Comparison of ENCODE assay signal across 8 cellular contexts in the genomic region with DNA sequence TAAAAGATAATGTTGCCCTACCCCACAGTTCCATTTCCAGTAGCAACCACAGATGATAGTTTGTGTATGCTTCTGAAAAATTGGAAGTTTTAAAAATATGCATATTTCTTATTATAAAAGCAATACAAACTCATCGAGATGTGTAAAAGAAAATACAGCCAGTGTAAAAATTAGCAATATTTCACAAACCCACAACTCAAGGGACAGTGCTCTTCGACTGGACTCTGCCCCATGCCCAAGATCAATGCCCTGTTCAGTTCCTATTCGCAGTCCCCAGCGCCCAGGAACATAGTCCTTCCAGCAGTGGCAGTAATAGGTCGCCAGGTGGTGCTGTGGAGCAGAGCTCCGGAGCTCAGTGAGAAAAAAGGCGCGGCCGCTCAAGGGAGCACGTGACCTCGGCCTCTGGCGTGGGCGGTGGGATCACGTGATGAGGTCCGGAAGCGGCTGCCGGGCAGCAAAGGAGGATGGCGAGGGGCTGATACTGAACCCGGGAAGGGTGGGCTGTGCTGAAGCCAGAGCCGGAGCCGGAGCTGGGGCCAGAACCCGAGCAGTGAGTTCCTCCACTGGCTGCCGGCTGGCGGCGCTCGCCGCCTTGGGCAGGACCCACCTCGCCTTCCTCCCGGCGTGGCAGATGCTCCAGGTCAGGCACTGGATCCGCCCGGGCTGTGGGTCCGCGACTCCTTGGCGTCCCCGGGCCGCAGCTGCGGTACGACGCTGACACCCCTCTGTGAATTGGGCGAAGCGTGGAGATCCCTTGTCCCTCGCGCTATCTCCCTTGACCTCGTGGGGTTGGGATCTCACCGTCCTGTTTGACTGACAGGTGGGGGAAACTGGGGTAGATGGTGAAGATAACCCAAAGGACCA. TPM values are rescaled to one million over a fixed set of nuclear protein-coding genes. Genes with fewer than 3 reads are reported as not detected.
DNase-seq lines count a peak whose midpoint lies in the region; ATAC-seq and TF ChIP-seq lines count a peak whose summit lies in the region.

A gene (plus strand): TSS at position 430 of the 864 bp plus-strand sequence. CDS start 11,190 bp downstream, outside the sequence.

- peak within 1 kb of the TSS; percentile 91 to 97 (median 96) for H3K4me3 Mint-ChIP-seq in CD4-positive, CD25-positive, alpha-beta regulatory T cell

- TF ChIP-seq CTCF in liver (IDR thresholded peaks at IDR 0.05; ENCODE audit: low read depth, low read length, missing input control): peak; percentile 99

- peak; percentile 93 to 97 for TF ChIP-seq RAD21 in liver (IDR thresholded peaks at IDR 0.05)

- peak within 1 kb of the TSS; percentile 72 for H3K27ac ChIP-seq in CD4-positive, CD25-positive, alpha-beta regulatory T cell (ENCODE audit: insufficient read depth, low read length, poor library complexity, severe bottlenecking)
- H3K27ac ChIP-seq in liver (ENCODE audit: low read depth in 1 of 2, low read length in 2 of 2): no peak within 1 kb of the TSS

- no peaks in the 10 kb centered on the region for H3K36me3 Mint-ChIP-seq in CD4-positive, CD25-positive, alpha-beta regulatory T cell

- no peaks in the 10 kb centered on the region for H3K9me3 ChIP-seq in CD4-positive, CD25-positive, alpha-beta regulatory T cell (ENCODE audit: control insufficient read depth in 2 of 2, low read length in 2 of 2)
- H3K9me3 ChIP-seq in liver (ENCODE audit: control insufficient read depth in 4 of 4, low read length in 3 of 4): no peaks in the 10 kb centered on the region

- H3K4me3 ChIP-seq in CD4-positive, CD25-positive, alpha-beta regulatory T cell (ENCODE audit: low read depth, low read length): peak within 1 kb of the TSS; percentile 90
- peak within 1 kb of the TSS; percentile 60 to 91 (median 74) for H3K4me3 ChIP-seq in liver (ENCODE audit: low read depth in 1 of 3, low read length in 3 of 3)

- H3K9me3 Mint-ChIP-seq in CD4-positive, CD25-positive, alpha-beta regulatory T cell: peaks cover 0 to 2% (median 0%) of the 10 kb centered on the region in 7 donors

- H3K27ac Mint-ChIP-seq in CD4-positive, CD25-positive, alpha-beta regulatory T cell: peak within 1 kb of the TSS; percentile 82 to 92 (median 91)

- H3K27me3 ChIP-seq in CD4-positive, CD25-positive, alpha-beta regulatory T cell (ENCODE audit: control insufficient read depth, insufficient read depth, low read length): peaks cover 3% of the 10 kb centered on the region
- no peaks in the 10 kb centered on the region for H3K27me3 ChIP-seq in liver (ENCODE audit: control insufficient read depth in 4 of 4, insufficient read depth in 4 of 4, low read length in 3 of 4)

- DNase-seq in CD4-positive, CD25-positive, alpha-beta regulatory T cell: peak; percentile 85 to 93 (median 88)
- DNase-seq in NCI-H526 treated with DMSO at 0.1 percent for 48 hours (lab: John Stamatoyannopoulos, UW) (peak; percentile 73), dermis microvascular lymphatic vessel endothelial cell (ENCODE audit: low read depth in 2 of 2) (peak; percentile 69 to 84)
- peak; percentile 94 to 97 for DNase-seq in activated CD4-positive, alpha-beta T cell treated with anti-CD3 and anti-CD28 coated beads, Interleukin-2, amount 50 U/mL, for 24 hours (ENCODE audit: low read depth in 1 of 2, low spot score in 1 of 2)
- peak; percentile 98 for DNase-seq in stimulated activated CD4-positive, alpha-beta T cell treated with anti-CD3 and anti-CD28 coated beads, Interleukin-4, amount 100 ng/mL, for 24 hours

- WGBS in liver: under 1% methylated on average over 46 of the region's 46 CpGs

- H3K27me3 Mint-ChIP-seq in CD4-positive, CD25-positive, alpha-beta regulatory T cell: peaks cover 24% of the 10 kb centered on the region

- H3K9ac ChIP-seq in liver (ENCODE audit: low read depth in 1 of 2, low read length in 2 of 2): peak within 1 kb of the TSS in 1 of 2 donors; percentile 45

- ATAC-seq in CD4-positive, CD25-positive, alpha-beta regulatory T cell (ENCODE audit: low read depth in 2 of 2): peak; percentile 96 to 97
- ATAC-seq in GM19351 (IDR thresholded peaks at IDR 0.05; ENCODE audit: unreplicated experiment) (peak; percentile 71), HG03520 (IDR thresholded peaks at IDR 0.05; ENCODE audit: unreplicated experiment) (peak; percentile 69)

- H3K36me3 ChIP-seq in CD4-positive, CD25-positive, alpha-beta regulatory T cell (ENCODE audit: control insufficient read depth, insufficient read depth, low read length): no peaks in the 10 kb centered on the region
- H3K36me3 ChIP-seq in liver (ENCODE audit: control insufficient read depth in 4 of 4, insufficient read depth in 3 of 4, low read depth in 1 of 4, low read length in 3 of 4): no peaks in the 10 kb centered on the region

- peaks cover 17% of the 10 kb centered on the region for H3K4me1 ChIP-seq in CD4-positive, CD25-positive, alpha-beta regulatory T cell (ENCODE audit: control insufficient read depth, insufficient read depth, low read length, poor library complexity, severe bottlenecking)
- peaks cover 2 to 16% (median 10%) of the 10 kb centered on the region in 4 donors for H3K4me1 ChIP-seq in liver (ENCODE audit: control insufficient read depth in 4 of 4, insufficient read depth in 4 of 4, low read length in 3 of 4)

- H3K4me1 Mint-ChIP-seq in CD4-positive, CD25-positive, alpha-beta regulatory T cell: peaks cover 8 to 28% (median 21%) of the 10 kb centered on the region in 4 donors

TF ChIP-seq in liver, 16 proteins besides CTCF, POLR2A, EP300 and RAD21:
- TF ChIP-seq RXRA (IDR thresholded peaks at IDR 0.05): peak; percentile 92 to 97
- TF ChIP-seq HNF4G (IDR thresholded peaks at IDR 0.05): peak; percentile 99
- TF ChIP-seq NR2F2 (IDR thresholded peaks at IDR 0.05): no peak
- peak; percentile 99 to 100 for TF ChIP-seq HNF4A (conservative IDR thresholded peaks at IDR 0.05)
- peak in 1 of 2 donors; percentile 25 for TF ChIP-seq GABPA (IDR thresholded peaks at IDR 0.05 in 1 of 2, conservative IDR thresholded peaks at IDR 0.05 in 1 of 2)
- TF ChIP-seq, protein P1, sequence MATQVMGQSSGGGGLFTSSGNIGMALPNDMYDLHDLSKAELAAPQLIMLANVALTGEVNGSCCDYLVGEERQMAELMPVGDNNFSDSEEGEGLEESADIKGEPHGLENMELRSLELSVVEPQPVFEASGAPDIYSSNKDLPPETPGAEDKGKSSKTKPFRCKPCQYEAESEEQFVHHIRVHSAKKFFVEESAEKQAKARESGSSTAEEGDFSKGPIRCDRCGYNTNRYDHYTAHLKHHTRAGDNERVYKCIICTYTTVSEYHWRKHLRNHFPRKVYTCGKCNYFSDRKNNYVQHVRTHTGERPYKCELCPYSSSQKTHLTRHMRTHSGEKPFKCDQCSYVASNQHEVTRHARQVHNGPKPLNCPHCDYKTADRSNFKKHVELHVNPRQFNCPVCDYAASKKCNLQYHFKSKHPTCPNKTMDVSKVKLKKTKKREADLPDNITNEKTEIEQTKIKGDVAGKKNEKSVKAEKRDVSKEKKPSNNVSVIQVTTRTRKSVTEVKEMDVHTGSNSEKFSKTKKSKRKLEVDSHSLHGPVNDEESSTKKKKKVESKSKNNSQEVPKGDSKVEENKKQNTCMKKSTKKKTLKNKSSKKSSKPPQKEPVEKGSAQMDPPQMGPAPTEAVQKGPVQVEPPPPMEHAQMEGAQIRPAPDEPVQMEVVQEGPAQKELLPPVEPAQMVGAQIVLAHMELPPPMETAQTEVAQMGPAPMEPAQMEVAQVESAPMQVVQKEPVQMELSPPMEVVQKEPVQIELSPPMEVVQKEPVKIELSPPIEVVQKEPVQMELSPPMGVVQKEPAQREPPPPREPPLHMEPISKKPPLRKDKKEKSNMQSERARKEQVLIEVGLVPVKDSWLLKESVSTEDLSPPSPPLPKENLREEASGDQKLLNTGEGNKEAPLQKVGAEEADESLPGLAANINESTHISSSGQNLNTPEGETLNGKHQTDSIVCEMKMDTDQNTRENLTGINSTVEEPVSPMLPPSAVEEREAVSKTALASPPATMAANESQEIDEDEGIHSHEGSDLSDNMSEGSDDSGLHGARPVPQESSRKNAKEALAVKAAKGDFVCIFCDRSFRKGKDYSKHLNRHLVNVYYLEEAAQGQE (IDR thresholded peaks at IDR 0.05): peak; percentile 7
- TF ChIP-seq, protein P2, sequence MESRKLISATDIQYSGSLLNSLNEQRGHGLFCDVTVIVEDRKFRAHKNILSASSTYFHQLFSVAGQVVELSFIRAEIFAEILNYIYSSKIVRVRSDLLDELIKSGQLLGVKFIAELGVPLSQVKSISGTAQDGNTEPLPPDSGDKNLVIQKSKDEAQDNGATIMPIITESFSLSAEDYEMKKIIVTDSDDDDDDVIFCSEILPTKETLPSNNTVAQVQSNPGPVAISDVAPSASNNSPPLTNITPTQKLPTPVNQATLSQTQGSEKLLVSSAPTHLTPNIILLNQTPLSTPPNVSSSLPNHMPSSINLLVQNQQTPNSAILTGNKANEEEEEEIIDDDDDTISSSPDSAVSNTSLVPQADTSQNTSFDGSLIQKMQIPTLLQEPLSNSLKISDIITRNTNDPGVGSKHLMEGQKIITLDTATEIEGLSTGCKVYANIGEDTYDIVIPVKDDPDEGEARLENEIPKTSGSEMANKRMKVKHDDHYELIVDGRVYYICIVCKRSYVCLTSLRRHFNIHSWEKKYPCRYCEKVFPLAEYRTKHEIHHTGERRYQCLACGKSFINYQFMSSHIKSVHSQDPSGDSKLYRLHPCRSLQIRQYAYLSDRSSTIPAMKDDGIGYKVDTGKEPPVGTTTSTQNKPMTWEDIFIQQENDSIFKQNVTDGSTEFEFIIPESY (IDR thresholded peaks at IDR 0.05): no peak
- TF ChIP-seq EGR1 (IDR thresholded peaks at IDR 0.05; ENCODE audit: low read depth in 2 of 2): peak; percentile 100
- TF ChIP-seq, protein P3, sequence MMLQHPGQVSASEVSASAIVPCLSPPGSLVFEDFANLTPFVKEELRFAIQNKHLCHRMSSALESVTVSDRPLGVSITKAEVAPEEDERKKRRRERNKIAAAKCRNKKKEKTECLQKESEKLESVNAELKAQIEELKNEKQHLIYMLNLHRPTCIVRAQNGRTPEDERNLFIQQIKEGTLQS (IDR thresholded peaks at IDR 0.05): no peak
- no peak for TF ChIP-seq FOXA2 (IDR thresholded peaks at IDR 0.05)
- no peak for TF ChIP-seq TAF1 (conservative IDR thresholded peaks at IDR 0.05)
- peak; percentile 41 for TF ChIP-seq FOXA1 (IDR thresholded peaks at IDR 0.05)
- TF ChIP-seq YY1 (IDR thresholded peaks at IDR 0.05): peak; percentile 67
- peak; percentile 84 for TF ChIP-seq SP1 (IDR thresholded peaks at IDR 0.05)
- peak in 1 of 2 donors; percentile 16 for TF ChIP-seq JUND (IDR thresholded peaks at IDR 0.05)
- TF ChIP-seq, protein P4, sequence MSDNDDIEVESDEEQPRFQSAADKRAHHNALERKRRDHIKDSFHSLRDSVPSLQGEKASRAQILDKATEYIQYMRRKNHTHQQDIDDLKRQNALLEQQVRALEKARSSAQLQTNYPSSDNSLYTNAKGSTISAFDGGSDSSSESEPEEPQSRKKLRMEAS (IDR thresholded peaks at IDR 0.05): peak; percentile 85
TF ChIP-seq in liver: peak in this region for 11.

RNA-seq across cellular contexts. Expression of the gene that starts here (rescaled TPM):
- total RNA-seq in CD4-positive, CD25-positive, alpha-beta regulatory T cell: 5.4 TPM
- polyA plus RNA-seq in CD4-positive, CD25-positive, alpha-beta regulatory T cell: 1 to 10 TPM in 2 of 4 donors, under 1 TPM in 2; 0.59 to 3.1 (median 1.3) TPM
- total RNA-seq in dermis microvascular lymphatic vessel endothelial cell (1.9 and 3.2 TPM in 2 replicates), liver (10 to 100 TPM in 1 of 2 donors, 1 to 10 TPM in 1; 3.9 to 18.8 TPM)
- 1 to 10 TPM; 1.6 to 2.9 TPM for polyA plus RNA-seq in liver
